ENCODE assay signal across 1 cellular context in genomic region chr11:3905080-3905953, GRCh38.
A peak's percentile ranks its signal among the peaks of the same experiment; 100 is the strongest.
TF ChIP-seq lines count a peak whose summit lies in the region.

No MANE protein-coding gene starts in this region.

TF ChIP-seq in K562, 482 proteins besides CTCF, POLR2A, EP300 and RAD21 (continued from another document):
- TF ChIP-seq REST (CRISPR knock-in tag; IDR thresholded peaks at IDR 0.05; ENCODE audit: low read depth) (no peak), ZC3H4 (CRISPR knock-in tag; IDR thresholded peaks at IDR 0.05; ENCODE audit: borderline replicate concordance) (no peak), CEBPB (tag; IDR thresholded peaks at IDR 0.05) (peak; percentile 17; the same call in 1 of the 2 replicates), ZNF740 (CRISPR knock-in tag; IDR thresholded peaks at IDR 0.05) (peak; percentile 30; the same call in 1 of the 2 replicates), ZNF740 (tag; IDR thresholded peaks at IDR 0.05) (no peak), ATF3 (IDR thresholded peaks at IDR 0.05) (0 out of 2 replicates have a peak, but pooled peaks have one; percentile 15), ATF3 (CRISPR knock-in tag; conservative IDR thresholded peaks at IDR 0.05) (no peak), FOSL1 (tag; conservative IDR thresholded peaks at IDR 0.05) (peak; percentile 32; the same call in 1 of the 2 replicates), ZEB2 (IDR thresholded peaks at IDR 0.05) (0 out of 2 replicates have a peak, but pooled peaks have one; percentile 1), LEF1 (IDR thresholded peaks at IDR 0.05) (no peak), HDAC1 (IDR thresholded peaks at IDR 0.05) (0 out of 4 replicates have a peak, but pooled peaks of 1 of the 2 experiments have one; percentile 11)
